Comparison of ENCODE assay signal across 8 cellular contexts in genomic region chr17:81365148-81365600, GRCh38. TPM values are rescaled to one million over a fixed set of nuclear protein-coding genes. Genes with fewer than 3 reads are reported as not detected.
A peak's percentile ranks its signal among the peaks of the same experiment; 100 is the strongest.
DNase-seq lines count a peak whose midpoint lies in the region; ATAC-seq, FAIRE-seq and TF ChIP-seq lines count a peak whose summit lies in the region.

No MANE protein-coding gene starts in this region.

- H3K27ac ChIP-seq in gastroesophageal sphincter, result peak overlapping the region; percentile 66 to 92 (median 84)
- H3K27ac ChIP-seq in rectal smooth muscle tissue (ENCODE audit: low read depth, low read length), result no peak overlapping the region

- TF ChIP-seq CTCF in gastroesophageal sphincter (IDR thresholded peaks at IDR 0.05), result no peak

- TF ChIP-seq EP300 in gastroesophageal sphincter (IDR thresholded peaks at IDR 0.05), result no peak

- H3K9me3 ChIP-seq in gastroesophageal sphincter, result no peaks in the 10 kb centered on the region

- H3K36me3 ChIP-seq in gastroesophageal sphincter, result no peaks in the 10 kb centered on the region
- H3K36me3 ChIP-seq in rectal smooth muscle tissue (ENCODE audit: control insufficient read depth, insufficient read depth, low read length), result no peaks in the 10 kb centered on the region

- H3K4me1 ChIP-seq in gastroesophageal sphincter (peaks cover 0 to 31% (median 18%) of the 10 kb centered on the region in 3 donors), rectal smooth muscle tissue (ENCODE audit: control insufficient read depth, insufficient read depth, low read length) (peaks cover 8% of the 10 kb centered on the region)

- peak overlapping the region in 1 of 2 donors; percentile 47 for H3K4me3 ChIP-seq in gastroesophageal sphincter
- H3K4me3 ChIP-seq in rectal smooth muscle tissue (ENCODE audit: low read length), result peak overlapping the region; percentile 31

- no peak for FAIRE-seq in urothelium cell line (lab: Jason Lieb, UNC)

- 15% methylated on average over 5 of the region's 22 CpGs; no CpG with 5 or more reads in 1 of the 2 donors for WGBS in gastroesophageal sphincter (ENCODE audit: low coverage in 1 of 2), 2 donors

- H3K9ac ChIP-seq in rectal smooth muscle tissue (ENCODE audit: low read length), result no peak overlapping the region

- no peak for DNase-seq in activated CD4-positive, CD25-positive, alpha-beta regulatory T cell treated with anti-CD3 and anti-CD28 coated beads, Interleukin-2, amount 50 U/mL, for 72 hours
- peak; percentile 54 to 69 for DNase-seq in activated T-cell treated with anti-CD3 and anti-CD28 coated beads, Interleukin-2, amount 50 U/mL, for 48 hours
- DNase-seq in urothelium cell line (ENCODE audit: low spot score) (no peak), cerebellar nuclear complex (lab: John Stamatoyannopoulos, UW) (no peak)

- H3K27me3 ChIP-seq in gastroesophageal sphincter, result no peaks in the 10 kb centered on the region
- H3K27me3 ChIP-seq in rectal smooth muscle tissue (ENCODE audit: control insufficient read depth, insufficient read depth, low read length), result peaks cover 3% of the 10 kb centered on the region

- ATAC-seq in activated CD4-positive, CD25-positive, alpha-beta regulatory T cell treated with anti-CD3 and anti-CD28 coated beads, Interleukin-2, amount 50 U/mL, for 24 hours, result peak; percentile 40 to 46
- ATAC-seq in gastroesophageal sphincter (peak; percentile 77), GM21423 (IDR thresholded peaks at IDR 0.05; ENCODE audit: unreplicated experiment) (no peak)

- TF ChIP-seq POLR2A in gastroesophageal sphincter (IDR thresholded peaks at IDR 0.05), result peak; percentile 26 to 58

RNA-seq across cellular contexts. Expression of gene BAHCC1, which starts 30.1 kb away (rescaled TPM):
- 10 to 100 TPM; 17.5 to 34.3 (median 19.5) TPM for total RNA-seq in gastroesophageal sphincter

Comparison
In these comparisons a context has a peak if more than half of its experiments do, and no peak if none do; other contexts are left out.
1. DNase-seq: peak in activated T-cell treated with anti-CD3 and anti-CD28 coated beads, Interleukin-2, amount 50 U/mL, for 48 hours (2 of 2); none in activated CD4-positive, CD25-positive, alpha-beta regulatory T cell treated with anti-CD3 and anti-CD28 coated beads, Interleukin-2, amount 50 U/mL, for 72 hours (single experiment), urothelium cell line (single experiment) and cerebellar nuclear complex (0 of 2).